1 cellular context compared by ENCODE assay signal in genomic region chr5:177466861-177467260, GRCh38.
TF ChIP-seq lines count a peak whose summit lies in the region.

No MANE protein-coding gene starts in this region.

TF ChIP-seq in SK-N-SH, 30 proteins besides CTCF, POLR2A, EP300 and RAD21:
- no peak for TF ChIP-seq GATA2 (CRISPR knock-in tag; IDR thresholded peaks at IDR 0.05)
